In genomic region chr2:39741871-39742270, GRCh38 we compare ENCODE assay signal across 19 cellular contexts.
"Had no signal": no experiment of that assay in that cellular context is flagged by ENCODE, and none has a peak within 500 bp of the region (broad histone marks: within the 10 kb centered on the region; RNA-seq: fewer than 3 reads in every experiment).

No MANE protein-coding gene starts in this region.

- H3K36me3 ChIP-seq: uterus had no signal

- H3K9me3 ChIP-seq: tibial nerve, uterus had no signal

- FAIRE-seq: islet of Langerhans had no signal

- ATAC-seq: activated CD8-positive, alpha-beta T cell treated with anti-CD3 and anti-CD28 coated beads, Interleukin-2, amount 10 ng/mL, durations not matched to agents 7 days and 5 days; stimulated activated naive CD8-positive, alpha-beta T cell treated with anti-CD3 and anti-CD28 coated beads, Interleukin-15, Interleukin-2, amounts not matched to agents 100 U/mL and 50 U/mL, for 24 hours; T-cell had no signal

- H3K27ac ChIP-seq: coronary artery, tibial nerve, uterus had no signal

- H3K4me1 ChIP-seq: tibial nerve, uterus had no signal

- H3K27me3 ChIP-seq: tibial nerve, uterus had no signal

- H3K4me3 ChIP-seq: coronary artery, tibial nerve, uterus had no signal

- DNase-seq: activated CD4-positive, alpha-beta T cell treated with anti-CD3 and anti-CD28 coated beads, Interleukin-2, amount 10 ng/mL, durations not matched to agents 7 days and 5 days; activated CD4-positive, CD25-positive, alpha-beta regulatory T cell; activated CD8-positive, alpha-beta T cell treated with anti-CD3 and anti-CD28 coated beads, Interleukin-2, amount 10 ng/mL, durations not matched to agents 7 days and 5 days; activated naive CD4-positive, alpha-beta T cell treated with Interleukin-2 at 50 U/mL for 16 hours; activated naive CD8-positive, alpha-beta T cell treated with anti-CD3 and anti-CD28 coated beads, Interleukin-2, amount 10 ng/mL, durations not matched to agents 7 days and 5 days; activated T-cell treated with anti-CD3 and anti-CD28 coated beads, Interleukin-2, amount 50 U/mL, for 24 hours; erythroblast; left cardiac atrium; occipital lobe; posterior cingulate gyrus; stimulated activated CD4-positive, alpha-beta T cell treated with anti-CD3 and anti-CD28 coated beads, Interleukin-12 subunit alpha, Interleukin-12 subunit beta, amount 100 ng/mL, for 4 hours; stimulated activated CD4-positive, alpha-beta T cell treated with anti-CD3 and anti-CD28 coated beads, Interleukin-2, amount 100 ng/mL, for 24 hours; stimulated activated naive CD8-positive, alpha-beta T cell treated with anti-CD3 and anti-CD28 coated beads, Interleukin-15, Interleukin-2, amounts not matched to agents 100 U/mL and 50 U/mL, for 24 hours; T-cell; T-helper 9 cell; uterus had no signal
